In genomic region chr21:37593740-37594471, GRCh38 we compare ENCODE assay signal across 2 cellular contexts.
TF ChIP-seq lines count a peak whose summit lies in the region.

No MANE protein-coding gene starts in this region.

TF ChIP-seq in GM23338, 12 proteins besides CTCF, POLR2A, EP300 and RAD21 (continued from another document):
- TF ChIP-seq, protein P1, sequence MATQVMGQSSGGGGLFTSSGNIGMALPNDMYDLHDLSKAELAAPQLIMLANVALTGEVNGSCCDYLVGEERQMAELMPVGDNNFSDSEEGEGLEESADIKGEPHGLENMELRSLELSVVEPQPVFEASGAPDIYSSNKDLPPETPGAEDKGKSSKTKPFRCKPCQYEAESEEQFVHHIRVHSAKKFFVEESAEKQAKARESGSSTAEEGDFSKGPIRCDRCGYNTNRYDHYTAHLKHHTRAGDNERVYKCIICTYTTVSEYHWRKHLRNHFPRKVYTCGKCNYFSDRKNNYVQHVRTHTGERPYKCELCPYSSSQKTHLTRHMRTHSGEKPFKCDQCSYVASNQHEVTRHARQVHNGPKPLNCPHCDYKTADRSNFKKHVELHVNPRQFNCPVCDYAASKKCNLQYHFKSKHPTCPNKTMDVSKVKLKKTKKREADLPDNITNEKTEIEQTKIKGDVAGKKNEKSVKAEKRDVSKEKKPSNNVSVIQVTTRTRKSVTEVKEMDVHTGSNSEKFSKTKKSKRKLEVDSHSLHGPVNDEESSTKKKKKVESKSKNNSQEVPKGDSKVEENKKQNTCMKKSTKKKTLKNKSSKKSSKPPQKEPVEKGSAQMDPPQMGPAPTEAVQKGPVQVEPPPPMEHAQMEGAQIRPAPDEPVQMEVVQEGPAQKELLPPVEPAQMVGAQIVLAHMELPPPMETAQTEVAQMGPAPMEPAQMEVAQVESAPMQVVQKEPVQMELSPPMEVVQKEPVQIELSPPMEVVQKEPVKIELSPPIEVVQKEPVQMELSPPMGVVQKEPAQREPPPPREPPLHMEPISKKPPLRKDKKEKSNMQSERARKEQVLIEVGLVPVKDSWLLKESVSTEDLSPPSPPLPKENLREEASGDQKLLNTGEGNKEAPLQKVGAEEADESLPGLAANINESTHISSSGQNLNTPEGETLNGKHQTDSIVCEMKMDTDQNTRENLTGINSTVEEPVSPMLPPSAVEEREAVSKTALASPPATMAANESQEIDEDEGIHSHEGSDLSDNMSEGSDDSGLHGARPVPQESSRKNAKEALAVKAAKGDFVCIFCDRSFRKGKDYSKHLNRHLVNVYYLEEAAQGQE (IDR thresholded peaks at IDR 0.05; ENCODE audit: unreplicated experiment): no peak
- TF ChIP-seq EZH2phosphoT487 (IDR thresholded peaks at IDR 0.05; ENCODE audit: unreplicated experiment) (no peak), NANOG (IDR thresholded peaks at IDR 0.05; ENCODE audit: borderline replicate concordance) (no peak), POLR2AphosphoS5 (IDR thresholded peaks at IDR 0.05; ENCODE audit: low read depth) (no peak), JUNB (IDR thresholded peaks at IDR 0.05; ENCODE audit: unreplicated experiment) (no peak), CREB1 (CRISPR knock-in tag; IDR thresholded peaks at IDR 0.05; ENCODE audit: low read depth) (no peak), EZH2 (IDR thresholded peaks at IDR 0.05; ENCODE audit: low read depth, unreplicated experiment) (no peak)
- TF ChIP-seq, protein P2, sequence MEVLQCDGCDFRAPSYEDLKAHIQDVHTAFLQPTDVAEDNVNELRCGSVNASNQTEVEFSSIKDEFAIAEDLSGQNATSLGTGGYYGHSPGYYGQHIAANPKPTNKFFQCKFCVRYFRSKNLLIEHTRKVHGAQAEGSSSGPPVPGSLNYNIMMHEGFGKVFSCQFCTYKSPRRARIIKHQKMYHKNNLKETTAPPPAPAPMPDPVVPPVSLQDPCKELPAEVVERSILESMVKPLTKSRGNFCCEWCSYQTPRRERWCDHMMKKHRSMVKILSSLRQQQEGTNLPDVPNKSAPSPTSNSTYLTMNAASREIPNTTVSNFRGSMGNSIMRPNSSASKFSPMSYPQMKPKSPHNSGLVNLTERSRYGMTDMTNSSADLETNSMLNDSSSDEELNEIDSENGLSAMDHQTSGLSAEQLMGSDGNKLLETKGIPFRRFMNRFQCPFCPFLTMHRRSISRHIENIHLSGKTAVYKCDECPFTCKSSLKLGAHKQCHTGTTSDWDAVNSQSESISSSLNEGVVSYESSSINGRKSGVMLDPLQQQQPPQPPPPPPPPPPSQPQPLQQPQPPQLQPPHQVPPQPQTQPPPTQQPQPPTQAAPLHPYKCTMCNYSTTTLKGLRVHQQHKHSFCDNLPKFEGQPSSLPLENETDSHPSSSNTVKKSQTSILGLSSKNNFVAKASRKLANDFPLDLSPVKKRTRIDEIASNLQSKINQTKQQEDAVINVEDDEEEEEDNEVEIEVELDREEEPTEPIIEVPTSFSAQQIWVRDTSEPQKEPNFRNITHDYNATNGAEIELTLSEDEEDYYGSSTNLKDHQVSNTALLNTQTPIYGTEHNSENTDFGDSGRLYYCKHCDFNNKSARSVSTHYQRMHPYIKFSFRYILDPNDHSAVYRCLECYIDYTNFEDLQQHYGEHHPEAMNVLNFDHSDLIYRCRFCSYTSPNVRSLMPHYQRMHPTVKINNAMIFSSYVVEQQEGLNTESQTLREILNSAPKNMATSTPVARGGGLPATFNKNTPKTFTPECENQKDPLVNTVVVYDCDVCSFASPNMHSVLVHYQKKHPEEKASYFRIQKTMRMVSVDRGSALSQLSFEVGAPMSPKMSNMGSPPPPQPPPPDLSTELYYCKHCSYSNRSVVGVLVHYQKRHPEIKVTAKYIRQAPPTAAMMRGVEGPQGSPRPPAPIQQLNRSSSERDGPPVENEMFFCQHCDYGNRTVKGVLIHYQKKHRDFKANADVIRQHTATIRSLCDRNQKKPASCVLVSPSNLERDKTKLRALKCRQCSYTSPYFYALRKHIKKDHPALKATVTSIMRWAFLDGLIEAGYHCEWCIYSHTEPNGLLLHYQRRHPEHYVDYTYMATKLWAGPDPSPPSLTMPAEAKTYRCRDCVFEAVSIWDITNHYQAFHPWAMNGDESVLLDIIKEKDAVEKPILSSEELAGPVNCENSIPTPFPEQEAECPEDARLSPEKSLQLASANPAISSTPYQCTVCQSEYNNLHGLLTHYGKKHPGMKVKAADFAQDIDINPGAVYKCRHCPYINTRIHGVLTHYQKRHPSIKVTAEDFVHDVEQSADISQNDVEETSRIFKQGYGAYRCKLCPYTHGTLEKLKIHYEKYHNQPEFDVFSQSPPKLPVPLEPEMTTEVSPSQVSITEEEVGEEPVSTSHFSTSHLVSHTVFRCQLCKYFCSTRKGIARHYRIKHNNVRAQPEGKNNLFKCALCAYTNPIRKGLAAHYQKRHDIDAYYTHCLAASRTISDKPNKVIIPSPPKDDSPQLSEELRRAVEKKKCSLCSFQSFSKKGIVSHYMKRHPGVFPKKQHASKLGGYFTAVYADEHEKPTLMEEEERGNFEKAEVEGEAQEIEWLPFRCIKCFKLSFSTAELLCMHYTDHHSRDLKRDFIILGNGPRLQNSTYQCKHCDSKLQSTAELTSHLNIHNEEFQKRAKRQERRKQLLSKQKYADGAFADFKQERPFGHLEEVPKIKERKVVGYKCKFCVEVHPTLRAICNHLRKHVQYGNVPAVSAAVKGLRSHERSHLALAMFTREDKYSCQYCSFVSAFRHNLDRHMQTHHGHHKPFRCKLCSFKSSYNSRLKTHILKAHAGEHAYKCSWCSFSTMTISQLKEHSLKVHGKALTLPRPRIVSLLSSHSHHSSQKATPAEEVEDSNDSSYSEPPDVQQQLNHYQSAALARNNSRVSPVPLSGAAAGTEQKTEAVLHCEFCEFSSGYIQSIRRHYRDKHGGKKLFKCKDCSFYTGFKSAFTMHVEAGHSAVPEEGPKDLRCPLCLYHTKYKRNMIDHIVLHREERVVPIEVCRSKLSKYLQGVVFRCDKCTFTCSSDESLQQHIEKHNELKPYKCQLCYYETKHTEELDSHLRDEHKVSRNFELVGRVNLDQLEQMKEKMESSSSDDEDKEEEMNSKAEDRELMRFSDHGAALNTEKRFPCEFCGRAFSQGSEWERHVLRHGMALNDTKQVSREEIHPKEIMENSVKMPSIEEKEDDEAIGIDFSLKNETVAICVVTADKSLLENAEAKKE (CRISPR knock-in tag; IDR thresholded peaks at IDR 0.05): no peak

TF ChIP-seq in WTC11, 78 proteins besides CTCF, POLR2A, EP300 and RAD21 (continued from another document):
- TF ChIP-seq ATF6 (CRISPR knock-in tag; IDR thresholded peaks at IDR 0.05): no peak
- TF ChIP-seq, protein P3, sequence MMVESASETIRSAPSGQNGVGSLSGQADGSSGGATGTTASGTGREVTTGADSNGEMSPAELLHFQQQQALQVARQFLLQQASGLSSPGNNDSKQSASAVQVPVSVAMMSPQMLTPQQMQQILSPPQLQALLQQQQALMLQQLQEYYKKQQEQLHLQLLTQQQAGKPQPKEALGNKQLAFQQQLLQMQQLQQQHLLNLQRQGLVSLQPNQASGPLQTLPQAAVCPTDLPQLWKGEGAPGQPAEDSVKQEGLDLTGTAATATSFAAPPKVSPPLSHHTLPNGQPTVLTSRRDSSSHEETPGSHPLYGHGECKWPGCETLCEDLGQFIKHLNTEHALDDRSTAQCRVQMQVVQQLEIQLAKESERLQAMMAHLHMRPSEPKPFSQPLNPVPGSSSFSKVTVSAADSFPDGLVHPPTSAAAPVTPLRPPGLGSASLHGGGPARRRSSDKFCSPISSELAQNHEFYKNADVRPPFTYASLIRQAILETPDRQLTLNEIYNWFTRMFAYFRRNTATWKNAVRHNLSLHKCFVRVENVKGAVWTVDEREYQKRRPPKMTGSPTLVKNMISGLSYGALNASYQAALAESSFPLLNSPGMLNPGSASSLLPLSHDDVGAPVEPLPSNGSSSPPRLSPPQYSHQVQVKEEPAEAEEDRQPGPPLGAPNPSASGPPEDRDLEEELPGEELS (CRISPR knock-in tag; IDR thresholded peaks at IDR 0.05): no peak
- TF ChIP-seq CBFB (CRISPR knock-in tag; IDR thresholded peaks at IDR 0.05; ENCODE audit: low read depth): no peak
- no peak for TF ChIP-seq FOXJ3 (CRISPR knock-in tag; IDR thresholded peaks at IDR 0.05; ENCODE audit: borderline replicate concordance)
- no peak for TF ChIP-seq NR1H2 (CRISPR knock-in tag; IDR thresholded peaks at IDR 0.05)
- TF ChIP-seq USF1 (CRISPR knock-in tag; IDR thresholded peaks at IDR 0.05): no peak
- TF ChIP-seq MLX (CRISPR knock-in tag; IDR thresholded peaks at IDR 0.05): no peak
- no peak for TF ChIP-seq TP53 (CRISPR knock-in tag; IDR thresholded peaks at IDR 0.05)
- TF ChIP-seq IRF1 (CRISPR knock-in tag; IDR thresholded peaks at IDR 0.05): no peak
- TF ChIP-seq NR2C2 (CRISPR knock-in tag; IDR thresholded peaks at IDR 0.05): no peak
- TF ChIP-seq, protein P4, sequence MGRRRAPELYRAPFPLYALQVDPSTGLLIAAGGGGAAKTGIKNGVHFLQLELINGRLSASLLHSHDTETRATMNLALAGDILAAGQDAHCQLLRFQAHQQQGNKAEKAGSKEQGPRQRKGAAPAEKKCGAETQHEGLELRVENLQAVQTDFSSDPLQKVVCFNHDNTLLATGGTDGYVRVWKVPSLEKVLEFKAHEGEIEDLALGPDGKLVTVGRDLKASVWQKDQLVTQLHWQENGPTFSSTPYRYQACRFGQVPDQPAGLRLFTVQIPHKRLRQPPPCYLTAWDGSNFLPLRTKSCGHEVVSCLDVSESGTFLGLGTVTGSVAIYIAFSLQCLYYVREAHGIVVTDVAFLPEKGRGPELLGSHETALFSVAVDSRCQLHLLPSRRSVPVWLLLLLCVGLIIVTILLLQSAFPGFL (CRISPR knock-in tag; IDR thresholded peaks at IDR 0.05; ENCODE audit: borderline replicate concordance): no peak
- no peak for TF ChIP-seq ZNF671 (CRISPR knock-in tag; IDR thresholded peaks at IDR 0.05)
